ENCODE assay signal across 15 cellular contexts in genomic region chr17:1918346-1919021, GRCh38.
DNase-seq lines count a peak whose midpoint lies in the region; ATAC-seq and TF ChIP-seq lines count a peak whose summit lies in the region.
"Had no signal": no experiment of that assay in that cellular context is flagged by ENCODE, and none has a peak within 500 bp of the region (broad histone marks: within the 10 kb centered on the region; RNA-seq: fewer than 3 reads in every experiment).

No MANE protein-coding gene starts in this region.

- H3K9me3 ChIP-seq in heart right ventricle (no peaks in the 10 kb centered on the region), neural progenitor cell (ENCODE audit: low read depth) (no peaks in the 10 kb centered on the region)
- H3K9me3 ChIP-seq: BLaER1 had no signal

- H3K9me3 Mint-ChIP-seq in neural progenitor cell: peaks cover 2% of the 10 kb centered on the region
- H3K9me3 Mint-ChIP-seq: IgD-negative memory B cell had no signal

- peaks cover 7% of the 10 kb centered on the region for H3K27me3 Mint-ChIP-seq in neural progenitor cell (ENCODE audit: insufficient read depth, low read depth)

- H3K4me3 ChIP-seq in heart right ventricle (no peak overlapping the region), neural progenitor cell (no peak overlapping the region)
- H3K4me3 ChIP-seq: BLaER1, GM23248 had no signal

- H3K27ac Mint-ChIP-seq in neural progenitor cell: peak overlapping the region; percentile 75
- H3K27ac Mint-ChIP-seq: IgD-negative memory B cell had no signal

- H3K4me1 ChIP-seq in heart right ventricle (no peaks in the 10 kb centered on the region), neural progenitor cell (peaks cover 19% of the 10 kb centered on the region)

- H2AFZ ChIP-seq in neural progenitor cell (replicated peaks): no peak overlapping the region
- H2AFZ ChIP-seq: GM23248 had no signal

- H3K79me2 ChIP-seq in neural progenitor cell (ENCODE audit: low read depth): no peaks in the 10 kb centered on the region

- H3K36me3 ChIP-seq in heart right ventricle (no peaks in the 10 kb centered on the region), neural progenitor cell (no peaks in the 10 kb centered on the region)
- H3K36me3 ChIP-seq: BLaER1 had no signal

- H3K27ac ChIP-seq in heart right ventricle (no peak overlapping the region), cingulate gyrus (ENCODE audit: low read depth, low read length) (peak overlapping the region; percentile 65), neural progenitor cell (no peak overlapping the region)
- H3K27ac ChIP-seq: BLaER1, GM23248 had no signal

- peaks cover 20% of the 10 kb centered on the region for H3F3A ChIP-seq in neural progenitor cell (ENCODE audit: low read depth)

- intact Hi-C loops in Right ventricle myocardium inferior (cut with DNase I) (no loop called here), heart right ventricle (cut with DNase I) (loop anchor here in 1 of 10 donors (10.0 kb wide), 1 partner anchor 356 kb away; no protein-coding TSS in a partner anchor)

- H3K4me3 Mint-ChIP-seq in neural progenitor cell: peak overlapping the region; percentile 34
- H3K4me3 Mint-ChIP-seq: IgD-negative memory B cell had no signal

- 91 to 96% methylated on average over 28 of the region's 28 CpGs for WGBS in heart right ventricle, 2 donors

- peaks cover 44% of the 10 kb centered on the region for H3K4me1 Mint-ChIP-seq in neural progenitor cell

- no peaks in the 10 kb centered on the region for H4K20me1 ChIP-seq in neural progenitor cell (ENCODE audit: low read depth)
- H4K20me1 ChIP-seq: BLaER1 had no signal

- H3K4me2 ChIP-seq in neural progenitor cell: peak overlapping the region; percentile 49
- H3K4me2 ChIP-seq: BLaER1 had no signal

- H3K9ac ChIP-seq in neural progenitor cell: no peak overlapping the region
- H3K9ac ChIP-seq: BLaER1, GM23248 had no signal

- DNase-seq in Right ventricle myocardium inferior (ENCODE audit: missing footprints) (peak; percentile 44), heart right ventricle (no peak), neural progenitor cell (ENCODE audit: low spot score) (no peak), HuH-7 (ENCODE audit: low spot score) (no peak)
- DNase-seq: 8988T, AML-193, DMS53, GM23248 had no signal

- TF ChIP-seq CTCF in heart right ventricle (IDR thresholded peaks at IDR 0.05): no peak
- TF ChIP-seq CTCF in neural progenitor cell (IDR thresholded peaks at IDR 0.05): no peak

- no peaks in the 10 kb centered on the region for H3K36me3 Mint-ChIP-seq in neural progenitor cell
- H3K36me3 Mint-ChIP-seq: IgD-negative memory B cell had no signal

- no peak for ATAC-seq in Right ventricle myocardium inferior
- ATAC-seq in heart right ventricle: no peak
- ATAC-seq in GM19395 (IDR thresholded peaks at IDR 0.05; ENCODE audit: unreplicated experiment): no peak
- no peak for ATAC-seq in GM21447 (IDR thresholded peaks at IDR 0.05; ENCODE audit: unreplicated experiment)
- no peak for ATAC-seq in GM21526 (IDR thresholded peaks at IDR 0.05; ENCODE audit: low FRiP score, unreplicated experiment)
- ATAC-seq: HCT116 had no signal

- peaks cover 0 to 5% (median 0%) of the 10 kb centered on the region in 7 donors for H3K27me3 ChIP-seq in heart right ventricle
- H3K27me3 ChIP-seq in neural progenitor cell: peaks cover 15% of the 10 kb centered on the region
- H3K27me3 ChIP-seq: BLaER1 had no signal
